ENCODE assay signal across 8 cellular contexts in genomic region chr22:17629646-17630045, GRCh38. TPM values are rescaled to one million over a fixed set of nuclear protein-coding genes. Genes with fewer than 3 reads are reported as not detected.
DNase-seq lines count a peak whose midpoint lies in the region; ATAC-seq, FAIRE-seq and TF ChIP-seq lines count a peak whose summit lies in the region.

No MANE protein-coding gene starts in this region.

- no peak for DNase-seq in GM12865 (ENCODE audit: low read depth)
- peak; percentile 28 for DNase-seq in endothelial cell of umbilical vein (ENCODE audit: low read depth, low spot score)
- no peak for DNase-seq in psoas muscle
- DNase-seq in GF-D8 (lab: John Stamatoyannopoulos, UW) = no peak
- no peak for DNase-seq in NCI-H1092 (lab: John Stamatoyannopoulos, UW)
- DNase-seq in neuronal stem cell (ENCODE audit: low spot score) = no peak

- H3K36me3 ChIP-seq in OCI-LY1 (ENCODE audit: insufficient read depth, low read length) (peaks cover under 1% of the 10 kb centered on the region; the same call in 1 of the 2 replicates), endothelial cell of umbilical vein (ENCODE audit: control insufficient read depth in 2 of 2, extremely low read depth in 1 of 2, insufficient read depth in 2 of 2, low read length in 2 of 2) (no peaks in the 10 kb centered on the region), psoas muscle (ENCODE audit: insufficient read depth in 1 of 2, low read depth in 1 of 2) (peaks cover 0 to 2% of the 10 kb centered on the region in 2 donors), neuronal stem cell (replicated peaks in 1 of 2; ENCODE audit: control insufficient read depth in 2 of 2, insufficient read depth in 2 of 2, low read length in 2 of 2) (peaks cover 0 to 6% of the 10 kb centered on the region in 2 donors)

- H3K27me3 ChIP-seq in OCI-LY1 (ENCODE audit: insufficient read depth, low read length) (no peaks in the 10 kb centered on the region), endothelial cell of umbilical vein (ENCODE audit: control insufficient read depth in 2 of 2, insufficient read depth in 2 of 2, low read length in 2 of 2) (no peaks in the 10 kb centered on the region), psoas muscle (ENCODE audit: insufficient read depth in 3 of 3, low read length in 2 of 3) (no peaks in the 10 kb centered on the region), neuronal stem cell (ENCODE audit: control insufficient read depth in 3 of 3, insufficient read depth in 3 of 3, low read depth in 1 of 3, low read length in 3 of 3) (no peaks in the 10 kb centered on the region)

- no peak overlapping the region for H2BK12ac ChIP-seq in neuronal stem cell (ENCODE audit: low read length)

- H2AK5ac ChIP-seq in neuronal stem cell (ENCODE audit: low read depth, low read length) = no peak overlapping the region

- no peak overlapping the region for H3K14ac ChIP-seq in neuronal stem cell (ENCODE audit: low read length)

- H2BK5ac ChIP-seq in neuronal stem cell (ENCODE audit: low read length) = no peak overlapping the region

- H3K9ac ChIP-seq in OCI-LY1 (ENCODE audit: low read length) = peak overlapping the region; percentile 94
- H3K9ac ChIP-seq in endothelial cell of umbilical vein (replicated peaks; ENCODE audit: extremely low read depth, insufficient read depth, low read length) = peak overlapping the region; percentile 99
- H3K9ac ChIP-seq in neuronal stem cell (ENCODE audit: low read depth, low read length, poor library complexity) = no peak overlapping the region

- H3K79me1 ChIP-seq in neuronal stem cell (ENCODE audit: low read depth, low read length) = peaks cover 9% of the 10 kb centered on the region

- H3K4me1 ChIP-seq in OCI-LY1 (ENCODE audit: insufficient read depth, low read length, severe bottlenecking) (peaks cover 18% of the 10 kb centered on the region), endothelial cell of umbilical vein (ENCODE audit: control insufficient read depth, extremely low read depth, insufficient read depth, low read length) (peaks cover 8% of the 10 kb centered on the region), psoas muscle (peaks cover 14% of the 10 kb centered on the region), neuronal stem cell (ENCODE audit: control insufficient read depth in 2 of 2, insufficient read depth in 1 of 2, low read depth in 1 of 2, low read length in 2 of 2) (peaks cover 0 to 2% of the 10 kb centered on the region in 2 donors)

- H3K4ac ChIP-seq in neuronal stem cell (ENCODE audit: low read length) = no peak overlapping the region

- TF ChIP-seq CTCF in GM12865 (IDR thresholded peaks at IDR 0.05; ENCODE audit: insufficient read depth, low read depth, low read length, missing control alignments) (no peak), OCI-LY1 (IDR thresholded peaks at IDR 0.05; ENCODE audit: low read length) (no peak), endothelial cell of umbilical vein (IDR thresholded peaks at IDR 0.05; ENCODE audit: extremely low read depth in 1 of 2, insufficient read depth in 1 of 2, low read depth in 1 of 2, low read length in 2 of 2) (no peak), psoas muscle (IDR thresholded peaks at IDR 0.05) (no peak)

- H4K8ac ChIP-seq in neuronal stem cell (ENCODE audit: low read depth, low read length) = no peak overlapping the region

- peak overlapping the region; percentile 75 for H3K4me3 ChIP-seq in GM12865 (ENCODE audit: low read depth, low read length)
- H3K4me3 ChIP-seq in OCI-LY1 (ENCODE audit: low read depth, low read length, poor library complexity, severe bottlenecking) = peak overlapping the region; percentile 97
- peak overlapping the region in 1 of 3 experiments; percentile 93 for H3K4me3 ChIP-seq in endothelial cell of umbilical vein (replicated peaks in 1 of 3; ENCODE audit: insufficient read depth in 1 of 3, low read depth in 1 of 3, low read length in 3 of 3)
- peak overlapping the region; percentile 99 for H3K4me3 ChIP-seq in psoas muscle
- peak overlapping the region in 1 of 2 donors; percentile 92 for H3K4me3 ChIP-seq in neuronal stem cell (ENCODE audit: low read length in 2 of 2)

- BruUV-seq in endothelial cell of umbilical vein (replicated peaks; lab: Mats Ljungman, UMichigan) = no TSS peak

- no peak overlapping the region for H4K91ac ChIP-seq in neuronal stem cell (ENCODE audit: low read depth, low read length, poor library complexity)

- dilution Hi-C loops in endothelial cell of umbilical vein (cut with MboI; ENCODE audit: extremely low pct_ligation_motif_present, low sequenced_read_pairs) = no loop called here

- FAIRE-seq in endothelial cell of umbilical vein (lab: Jason Lieb, UNC) = no peak

- intact Hi-C loops in endothelial cell of umbilical vein (cut with micrococcal nuclease) (loop anchor here (2.0 to 10.0 kb wide), 3 partner anchors 77 to 445 kb away; partner anchors contain the start of genes BID and PEX26), psoas muscle (cut with DNase I) (no loop called here)

- no peaks in the 10 kb centered on the region for H3K9me1 ChIP-seq in endothelial cell of umbilical vein (replicated peaks; ENCODE audit: control insufficient read depth, extremely low read depth, insufficient read depth, low read length)

- H3K4me2 ChIP-seq in OCI-LY1 (ENCODE audit: low read length) = peak overlapping the region; percentile 78
- H3K4me2 ChIP-seq in endothelial cell of umbilical vein (ENCODE audit: insufficient read depth, low read length) = peak overlapping the region; percentile 98
- no peak overlapping the region for H3K4me2 ChIP-seq in neuronal stem cell (ENCODE audit: insufficient read depth, low read length, poor library complexity, severe bottlenecking)

- no peak overlapping the region for H2BK120ac ChIP-seq in neuronal stem cell (ENCODE audit: low read depth, low read length)

- 77 to 87% (median 80%) methylated on average over 7 of the region's 7 CpGs for WGBS in psoas muscle, 3 donors
- no CpG with 5 or more reads among the region's 7 CpGs for WGBS in neuronal stem cell (ENCODE audit: extremely low coverage in 2 of 2, insufficient read length in 2 of 2, insufficient replicate concordance in 1 of 2), 2 donors

- H3F3A ChIP-seq in OCI-LY1 (ENCODE audit: insufficient read depth, low read length) = no peaks in the 10 kb centered on the region

- H3K79me2 ChIP-seq in OCI-LY1 (ENCODE audit: insufficient read depth, low read length) (peaks cover 26% of the 10 kb centered on the region), endothelial cell of umbilical vein (ENCODE audit: control insufficient read depth, insufficient read depth, low read length) (peaks cover 31% of the 10 kb centered on the region)

- CTCF ChIA-PET in endothelial cell of umbilical vein (lab: Charles Lee) = interaction anchor here (0.5 kb wide), 1 partner anchor 121 kb away, joined by 3 read pairs; no protein-coding TSS in a partner anchor

- no peak overlapping the region for H3K23ac ChIP-seq in neuronal stem cell (ENCODE audit: low read depth, low read length, poor library complexity)

- H2BK15ac ChIP-seq in neuronal stem cell (ENCODE audit: low read length) = no peak overlapping the region

- no peak overlapping the region for H2AFZ ChIP-seq in OCI-LY1 (ENCODE audit: low read length)
- H2AFZ ChIP-seq in endothelial cell of umbilical vein (ENCODE audit: low read depth, low read length) = peak overlapping the region; percentile 93
- H2AFZ ChIP-seq in neuronal stem cell (ENCODE audit: low read length) = no peak overlapping the region

- H3K9me2 ChIP-seq in OCI-LY1 (ENCODE audit: low read depth, low read length) = no peaks in the 10 kb centered on the region

- POLR2A ChIA-PET in endothelial cell of umbilical vein (lab: Charles Lee) = no interaction called here

- no peak for TF ChIP-seq POLR2A in endothelial cell of umbilical vein (IDR thresholded peaks at IDR 0.05; ENCODE audit: low read depth, low read length)

- H3K9me3 ChIP-seq in OCI-LY1 (ENCODE audit: low read length) (no peaks in the 10 kb centered on the region), endothelial cell of umbilical vein (replicated peaks; ENCODE audit: control insufficient read depth, insufficient read depth, low read length) (no peaks in the 10 kb centered on the region), psoas muscle (no peaks in the 10 kb centered on the region), neuronal stem cell (replicated peaks in 1 of 2; ENCODE audit: control insufficient read depth in 2 of 2, insufficient read depth in 1 of 2, low read depth in 1 of 2, low read length in 2 of 2) (no peaks in the 10 kb centered on the region)

- no peak overlapping the region for H3K18ac ChIP-seq in neuronal stem cell (ENCODE audit: low read length)

- ATAC-seq in psoas muscle (no peak), GM18868 (IDR thresholded peaks at IDR 0.05; ENCODE audit: unreplicated experiment) (no peak)

- H3K27ac ChIP-seq in OCI-LY1 (ENCODE audit: low read depth, low read length, poor library complexity, severe bottlenecking) (no peak overlapping the region), endothelial cell of umbilical vein (ENCODE audit: insufficient read depth, low read depth, low read length) (peak overlapping the region; percentile 93), psoas muscle (peak overlapping the region; percentile 98), neuronal stem cell (replicated peaks; ENCODE audit: low read length) (no peak overlapping the region)

- H4K20me1 ChIP-seq in OCI-LY1 (ENCODE audit: insufficient read depth, low read length) = no peaks in the 10 kb centered on the region
- peaks cover 3% of the 10 kb centered on the region for H4K20me1 ChIP-seq in endothelial cell of umbilical vein (replicated peaks; ENCODE audit: control insufficient read depth, extremely low read depth, insufficient read depth, low read length)

RNA-seq across cellular contexts. Expression of gene ATP6V1E1, which starts 1.1 kb away (rescaled TPM):
- 113 and 118 TPM in 2 replicates for total RNA-seq in endothelial cell of umbilical vein
- 95.2 and 95.9 TPM in 2 replicates for polyA plus RNA-seq in endothelial cell of umbilical vein
- 93.1 and 96.2 TPM in 2 replicates for polyA plus RNA-seq in endothelial cell of umbilical vein (2011; cell fraction: cytosol; rRNA removed)
- 46.9 and 54.4 TPM in 2 replicates for polyA plus RNA-seq in endothelial cell of umbilical vein (2011; cell fraction: nucleus; rRNA removed)
- polyA plus RNA-seq in endothelial cell of umbilical vein (2012) = 127 and 139 TPM in 2 replicates
- polyA minus RNA-seq in endothelial cell of umbilical vein = 92.8 and 96.6 TPM in 2 replicates
- polyA minus RNA-seq in endothelial cell of umbilical vein (2011; cell fraction: cytosol; rRNA and poly(A)+ RNA removed) = 38.7 TPM
- 25.4 and 34.2 TPM in 2 replicates for polyA minus RNA-seq in endothelial cell of umbilical vein (2011; cell fraction: nucleus; rRNA and poly(A)+ RNA removed)
- total RNA-seq in psoas muscle = 100 to 1,000 TPM; 122 to 185 (median 142) TPM
- 100 to 1,000 TPM; 158 to 263 (median 210) TPM for polyA plus RNA-seq in psoas muscle
- 79.5 TPM for polyA plus RNA-seq in neuronal stem cell (2013, experiment 1 of 2)
- 78.6 TPM for polyA plus RNA-seq in neuronal stem cell (2013, experiment 2 of 2)

RNA-seq across cellular contexts. Expression of gene BCL2L13, which starts 8.9 kb away (rescaled TPM):
- total RNA-seq in endothelial cell of umbilical vein (36.2 TPM in 2 replicates), psoas muscle (100 to 1,000 TPM; 123 to 201 (median 130) TPM)
- polyA plus RNA-seq in endothelial cell of umbilical vein (23.9 and 28.1 TPM in 2 replicates), psoas muscle (100 to 1,000 TPM in 1 of 3 donors, 10 to 100 TPM in 2; 67.0 to 165 (median 89.0) TPM)
- 36.8 and 39.0 TPM in 2 replicates for polyA plus RNA-seq in endothelial cell of umbilical vein (2011; cell fraction: cytosol; rRNA removed)
- polyA plus RNA-seq in endothelial cell of umbilical vein (2011; cell fraction: nucleus; rRNA removed) = 26.0 and 27.1 TPM in 2 replicates
- polyA plus RNA-seq in endothelial cell of umbilical vein (2012) = 44.9 and 48.0 TPM in 2 replicates
- 45.3 and 59.1 TPM in 2 replicates for polyA minus RNA-seq in endothelial cell of umbilical vein
- 19.6 TPM for polyA minus RNA-seq in endothelial cell of umbilical vein (2011; cell fraction: cytosol; rRNA and poly(A)+ RNA removed)
- polyA minus RNA-seq in endothelial cell of umbilical vein (2011; cell fraction: nucleus; rRNA and poly(A)+ RNA removed) = 13.9 and 18.7 TPM in 2 replicates
- 23.1 TPM for polyA plus RNA-seq in neuronal stem cell (2013, experiment 1 of 2)
- polyA plus RNA-seq in neuronal stem cell (2013, experiment 2 of 2) = 23.5 TPM

Comparison
In these comparisons a context has a peak if more than half of its experiments do, and no peak if none do; other contexts are left out.
1. H3K27ac ChIP-seq: peak in endothelial cell of umbilical vein (single experiment) and psoas muscle (single experiment); none in OCI-LY1 (single experiment) and neuronal stem cell (single experiment).